8 cellular contexts compared by ENCODE assay signal in genomic region chr3:49218471-49218989, GRCh38. TPM values are rescaled to one million over a fixed set of nuclear protein-coding genes. Genes with fewer than 3 reads are reported as not detected.
A peak's percentile ranks its signal among the peaks of the same experiment; 100 is the strongest.
DNase-seq lines count a peak whose midpoint lies in the region; ATAC-seq and TF ChIP-seq lines count a peak whose summit lies in the region.
"Not testable (repeated sequence)": the region's sequence is repeated elsewhere in the genome, so short reads cannot be mapped to it uniquely, and the experiment has no call there.

No MANE protein-coding gene starts in this region.

- in situ Hi-C loops in KBM-7 (cut with MboI; ENCODE audit: low pct_unique_long_range_greater_than_20kb, low sequenced_read_pairs): not testable (repeated sequence)

- H3K4me3 Mint-ChIP-seq in Calu3 (ENCODE audit: low read depth, unreplicated experiment); activated CD8-positive, alpha-beta memory T cell treated with anti-CD3 and anti-CD28 coated beads, Interleukin-2, amount 10 ng/mL, durations not matched to agents 7 days and 5 days; osteocyte (ENCODE audit: unreplicated experiment): not testable (repeated sequence)

- not testable (repeated sequence) for H3K27me3 ChIP-seq in thyroid gland

- peaks cover 38% of the 10 kb centered on the region for H3K4me1 Mint-ChIP-seq in Calu3 (ENCODE audit: low read depth, unreplicated experiment)
- not testable (repeated sequence) for H3K4me1 Mint-ChIP-seq in activated CD8-positive, alpha-beta memory T cell treated with anti-CD3 and anti-CD28 coated beads, Interleukin-2, amount 10 ng/mL, durations not matched to agents 7 days and 5 days
- peaks cover 12% of the 10 kb centered on the region for H3K4me1 Mint-ChIP-seq in osteocyte (ENCODE audit: unreplicated experiment)

- TF ChIP-seq CTCF in Calu3 (IDR thresholded peaks at IDR 0.05; ENCODE audit: unreplicated experiment); epithelial cell of proximal tubule (conservative IDR thresholded peaks at IDR 0.05; ENCODE audit: low read depth, low read length); osteocyte (IDR thresholded peaks at IDR 0.05); thyroid gland (IDR thresholded peaks at IDR 0.05): not testable (repeated sequence)

- H3K9me3 Mint-ChIP-seq in Calu3 (ENCODE audit: low read depth, unreplicated experiment); activated CD8-positive, alpha-beta memory T cell treated with anti-CD3 and anti-CD28 coated beads, Interleukin-2, amount 10 ng/mL, durations not matched to agents 7 days and 5 days (ENCODE audit: low read depth); osteocyte (ENCODE audit: unreplicated experiment): not testable (repeated sequence)

- peak overlapping the region; percentile 43 to 83 (median 80) for H3K27ac ChIP-seq in thyroid gland

- not testable (repeated sequence) for H3K4me3 ChIP-seq in epithelial cell of proximal tubule (ENCODE audit: low read depth, low read length); thyroid gland (replicated peaks in 1 of 3)

- peaks cover 15% of the 10 kb centered on the region for H3K36me3 Mint-ChIP-seq in Calu3 (ENCODE audit: insufficient read depth, unreplicated experiment)
- H3K36me3 Mint-ChIP-seq in activated CD8-positive, alpha-beta memory T cell treated with anti-CD3 and anti-CD28 coated beads, Interleukin-2, amount 10 ng/mL, durations not matched to agents 7 days and 5 days; osteocyte (ENCODE audit: unreplicated experiment): not testable (repeated sequence)

- CTCF ChIA-PET in Calu3 (lab: Charles Lee): not testable (repeated sequence)
- CTCF ChIA-PET in activated CD8-positive, alpha-beta memory T cell treated with anti-CD3 and anti-CD28 coated beads, Interleukin-2, amount 10 ng/mL, durations not matched to agents 7 days and 5 days (lab: Charles Lee): interaction anchor here (0.7 kb wide), 1 partner anchor 48 kb away, joined by 3 read pairs; no protein-coding TSS in a partner anchor

- WGBS in thyroid gland, 2 donors: 16 to 18% methylated on average over 6 of the region's 6 CpGs

- BruUV-seq in Calu3 (replicated peaks; lab: Mats Ljungman, UMichigan): not testable (repeated sequence)

- DNase-seq in Calu3 (peak; percentile 81), KBM-7 (peak; percentile 74), NOMO-1 treated with DMSO at 0.1 percent for 48 hours (lab: John Stamatoyannopoulos, UW; ENCODE audit: unreplicated experiment) (peak; percentile 19), epithelial cell of proximal tubule (ENCODE audit: low read depth) (peak; percentile 89), inferior parietal cortex (ENCODE audit: extremely low spot score) (peak; percentile 68), thyroid gland (peak; percentile 86 to 88)
- DNase-seq in activated CD8-positive, alpha-beta memory T cell treated with anti-CD3 and anti-CD28 coated beads, Interleukin-2, amount 10 ng/mL, durations not matched to agents 7 days and 5 days; osteocyte (ENCODE audit: extremely low spot score, unreplicated experiment): not testable (repeated sequence)

- TF ChIP-seq POLR2A in thyroid gland (IDR thresholded peaks at IDR 0.05): peak in 1 of 2 donors; percentile 19

- intact Hi-C loops in Calu3 (cut with micrococcal nuclease; ENCODE audit: unreplicated experiment); thyroid gland (cut with DNase I): not testable (repeated sequence)

- H3K36me3 ChIP-seq in thyroid gland: not testable (repeated sequence)

- ATAC-seq in activated CD8-positive, alpha-beta memory T cell treated with anti-CD3 and anti-CD28 coated beads, Interleukin-2, amount 10 ng/mL, durations not matched to agents 7 days and 5 days: not testable (repeated sequence)

- not testable (repeated sequence) for H3K27me3 Mint-ChIP-seq in Calu3 (ENCODE audit: unreplicated experiment); activated CD8-positive, alpha-beta memory T cell treated with anti-CD3 and anti-CD28 coated beads, Interleukin-2, amount 10 ng/mL, durations not matched to agents 7 days and 5 days; osteocyte (ENCODE audit: unreplicated experiment)

- H3K9me3 ChIP-seq in thyroid gland: not testable (repeated sequence)

- peaks cover 29 to 37% of the 10 kb centered on the region in 2 donors for H3K4me1 ChIP-seq in thyroid gland

- peak overlapping the region; percentile 76 for H3K27ac Mint-ChIP-seq in Calu3 (ENCODE audit: unreplicated experiment)
- H3K27ac Mint-ChIP-seq in activated CD8-positive, alpha-beta memory T cell treated with anti-CD3 and anti-CD28 coated beads, Interleukin-2, amount 10 ng/mL, durations not matched to agents 7 days and 5 days: peak overlapping the region; percentile 27
- peak overlapping the region; percentile 78 for H3K27ac Mint-ChIP-seq in osteocyte (ENCODE audit: unreplicated experiment)

RNA-seq across cellular contexts. Expression of gene KLHDC8B, which starts 47.1 kb away (rescaled TPM):
- total RNA-seq in Calu3 (2022) (5.4 and 7.1 TPM in 2 replicates), epithelial cell of proximal tubule (8.0 and 16.5 TPM in 2 replicates), osteocyte (17.9 and 20.4 TPM in 2 replicates), thyroid gland (10 to 100 TPM; 47.0 to 60.9 (median 57.2) TPM)
- total RNA-seq in activated CD8-positive, alpha-beta memory T cell treated with anti-CD3 and anti-CD28 coated beads, Interleukin-2, amount 10 ng/mL, durations not matched to agents 7 days and 5 days: 1 to 10 TPM in 1 of 2 experiments, under 1 TPM in 1; 0.80 to 1.3 TPM

RNA-seq across cellular contexts. Expression of gene CCDC71, which starts 52.4 kb away (rescaled TPM):
- total RNA-seq in Calu3 (2022) (19.2 and 20.2 TPM in 2 replicates), epithelial cell of proximal tubule (33.4 and 44.4 TPM in 2 replicates), osteocyte (23.7 and 24.9 TPM in 2 replicates), thyroid gland (10 to 100 TPM; 35.2 to 63.7 (median 58.5) TPM)
- total RNA-seq in activated CD8-positive, alpha-beta memory T cell treated with anti-CD3 and anti-CD28 coated beads, Interleukin-2, amount 10 ng/mL, durations not matched to agents 7 days and 5 days: 10 to 100 TPM; 23.5 to 23.7 TPM

RNA-seq across cellular contexts. Expression of gene C3orf62, which starts 58.5 kb away (rescaled TPM):
- total RNA-seq in Calu3 (2022) (6.7 and 8.8 TPM in 2 replicates), epithelial cell of proximal tubule (0.51 and 0.92 TPM in 2 replicates), osteocyte (8.4 and 9.4 TPM in 2 replicates), thyroid gland (1 to 10 TPM; 2.8 to 6.2 (median 3.8) TPM)
- 1 to 10 TPM; 7.0 to 7.1 TPM for total RNA-seq in activated CD8-positive, alpha-beta memory T cell treated with anti-CD3 and anti-CD28 coated beads, Interleukin-2, amount 10 ng/mL, durations not matched to agents 7 days and 5 days

Comparison
In these comparisons a context has a peak if more than half of its experiments do, and no peak if none do; other contexts are left out.
1. H3K27ac Mint-ChIP-seq: peak in every context shown above with its lines; median percentile 78 in osteocyte; 76 in Calu3; 27 in activated CD8-positive, alpha-beta memory T cell treated with anti-CD3 and anti-CD28 coated beads, Interleukin-2, amount 10 ng/mL, durations not matched to agents 7 days and 5 days.